ENCODE assay signal across 2 cellular contexts in the genomic region with DNA sequence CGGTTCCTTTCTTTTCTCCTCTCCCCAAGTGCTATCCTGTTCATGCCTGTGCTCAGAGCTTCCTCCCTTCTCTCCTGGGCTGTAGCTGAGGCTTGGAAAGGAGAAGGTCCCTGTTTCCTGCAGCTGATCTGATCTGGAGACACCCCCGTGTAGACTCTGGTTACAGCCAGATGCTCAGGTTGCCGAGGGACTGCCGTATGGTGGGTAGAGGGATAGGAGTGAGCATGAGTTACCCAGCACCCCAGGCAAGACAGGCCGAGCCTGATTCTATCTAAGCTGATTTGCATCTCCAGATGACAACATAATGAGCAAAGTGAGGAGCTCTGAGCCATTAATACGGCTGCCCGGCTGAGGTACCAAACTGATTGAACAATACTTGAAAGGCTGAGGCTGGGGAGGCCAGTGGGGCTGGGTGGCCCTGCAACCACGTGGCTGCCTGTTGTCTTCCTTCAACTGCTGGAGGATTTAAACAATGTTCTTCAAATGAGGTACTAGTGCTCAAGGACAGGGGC.
TF ChIP-seq lines count a peak whose summit lies in the region.

No MANE protein-coding gene starts in this region.

TF ChIP-seq in HepG2, 621 proteins besides CTCF, POLR2A, EP300 and RAD21:
- TF ChIP-seq, protein P1, sequence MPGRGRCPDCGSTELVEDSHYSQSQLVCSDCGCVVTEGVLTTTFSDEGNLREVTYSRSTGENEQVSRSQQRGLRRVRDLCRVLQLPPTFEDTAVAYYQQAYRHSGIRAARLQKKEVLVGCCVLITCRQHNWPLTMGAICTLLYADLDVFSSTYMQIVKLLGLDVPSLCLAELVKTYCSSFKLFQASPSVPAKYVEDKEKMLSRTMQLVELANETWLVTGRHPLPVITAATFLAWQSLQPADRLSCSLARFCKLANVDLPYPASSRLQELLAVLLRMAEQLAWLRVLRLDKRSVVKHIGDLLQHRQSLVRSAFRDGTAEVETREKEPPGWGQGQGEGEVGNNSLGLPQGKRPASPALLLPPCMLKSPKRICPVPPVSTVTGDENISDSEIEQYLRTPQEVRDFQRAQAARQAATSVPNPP (CRISPR knock-in tag; IDR thresholded peaks at IDR 0.05): no peak
- TF ChIP-seq ZNF34 (CRISPR knock-in tag; IDR thresholded peaks at IDR 0.05; ENCODE audit: borderline replicate concordance) (no peak), ZNF850 (CRISPR knock-in tag; conservative IDR thresholded peaks at IDR 0.05) (no peak), NFATC3 (CRISPR knock-in tag; IDR thresholded peaks at IDR 0.05) (no peak), JUND (CRISPR knock-in tag; IDR thresholded peaks at IDR 0.05) (no peak), MYC (CRISPR knock-in tag; IDR thresholded peaks at IDR 0.05; ENCODE audit: borderline replicate concordance) (0 out of 2 replicates have a peak, but pooled peaks have one; percentile 3), ZNF207 (IDR thresholded peaks at IDR 0.05; ENCODE audit: borderline replicate concordance) (no peak), ZNF674 (CRISPR knock-in tag; IDR thresholded peaks at IDR 0.05; ENCODE audit: low read depth) (no peak), RBM22 (optimal IDR thresholded peaks at IDR 0.05; ENCODE audit: low read length) (peak; percentile 89), ZFX (CRISPR knock-in tag; IDR thresholded peaks at IDR 0.05; ENCODE audit: low read depth) (no peak), TAF1 (CRISPR knock-in tag; IDR thresholded peaks at IDR 0.05) (no peak), ZFP36 (IDR thresholded peaks at IDR 0.05; ENCODE audit: borderline replicate concordance, low read depth, low read length, partially characterized antibody) (no peak), GABPB1 (CRISPR knock-in tag; IDR thresholded peaks at IDR 0.05) (no peak), ZNF251 (CRISPR knock-in tag; IDR thresholded peaks at IDR 0.05) (0 out of 2 replicates have a peak, but pooled peaks have one; percentile 55)
- TF ChIP-seq, protein P2, sequence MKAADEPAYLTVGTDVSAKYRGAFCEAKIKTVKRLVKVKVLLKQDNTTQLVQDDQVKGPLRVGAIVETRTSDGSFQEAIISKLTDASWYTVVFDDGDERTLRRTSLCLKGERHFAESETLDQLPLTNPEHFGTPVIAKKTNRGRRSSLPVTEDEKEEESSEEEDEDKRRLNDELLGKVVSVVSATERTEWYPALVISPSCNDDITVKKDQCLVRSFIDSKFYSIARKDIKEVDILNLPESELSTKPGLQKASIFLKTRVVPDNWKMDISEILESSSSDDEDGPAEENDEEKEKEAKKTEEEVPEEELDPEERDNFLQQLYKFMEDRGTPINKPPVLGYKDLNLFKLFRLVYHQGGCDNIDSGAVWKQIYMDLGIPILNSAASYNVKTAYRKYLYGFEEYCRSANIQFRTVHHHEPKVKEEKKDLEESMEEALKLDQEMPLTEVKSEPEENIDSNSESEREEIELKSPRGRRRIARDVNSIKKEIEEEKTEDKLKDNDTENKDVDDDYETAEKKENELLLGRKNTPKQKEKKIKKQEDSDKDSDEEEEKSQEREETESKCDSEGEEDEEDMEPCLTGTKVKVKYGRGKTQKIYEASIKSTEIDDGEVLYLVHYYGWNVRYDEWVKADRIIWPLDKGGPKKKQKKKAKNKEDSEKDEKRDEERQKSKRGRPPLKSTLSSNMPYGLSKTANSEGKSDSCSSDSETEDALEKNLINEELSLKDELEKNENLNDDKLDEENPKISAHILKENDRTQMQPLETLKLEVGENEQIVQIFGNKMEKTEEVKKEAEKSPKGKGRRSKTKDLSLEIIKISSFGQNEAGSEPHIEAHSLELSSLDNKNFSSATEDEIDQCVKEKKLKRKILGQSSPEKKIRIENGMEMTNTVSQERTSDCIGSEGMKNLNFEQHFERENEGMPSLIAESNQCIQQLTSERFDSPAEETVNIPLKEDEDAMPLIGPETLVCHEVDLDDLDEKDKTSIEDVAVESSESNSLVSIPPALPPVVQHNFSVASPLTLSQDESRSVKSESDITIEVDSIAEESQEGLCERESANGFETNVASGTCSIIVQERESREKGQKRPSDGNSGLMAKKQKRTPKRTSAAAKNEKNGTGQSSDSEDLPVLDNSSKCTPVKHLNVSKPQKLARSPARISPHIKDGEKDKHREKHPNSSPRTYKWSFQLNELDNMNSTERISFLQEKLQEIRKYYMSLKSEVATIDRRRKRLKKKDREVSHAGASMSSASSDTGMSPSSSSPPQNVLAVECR (CRISPR knock-in tag; IDR thresholded peaks at IDR 0.05; ENCODE audit: borderline replicate concordance): 0 out of 2 replicates have a peak, but pooled peaks have one; percentile 37
- TF ChIP-seq, protein P3, sequence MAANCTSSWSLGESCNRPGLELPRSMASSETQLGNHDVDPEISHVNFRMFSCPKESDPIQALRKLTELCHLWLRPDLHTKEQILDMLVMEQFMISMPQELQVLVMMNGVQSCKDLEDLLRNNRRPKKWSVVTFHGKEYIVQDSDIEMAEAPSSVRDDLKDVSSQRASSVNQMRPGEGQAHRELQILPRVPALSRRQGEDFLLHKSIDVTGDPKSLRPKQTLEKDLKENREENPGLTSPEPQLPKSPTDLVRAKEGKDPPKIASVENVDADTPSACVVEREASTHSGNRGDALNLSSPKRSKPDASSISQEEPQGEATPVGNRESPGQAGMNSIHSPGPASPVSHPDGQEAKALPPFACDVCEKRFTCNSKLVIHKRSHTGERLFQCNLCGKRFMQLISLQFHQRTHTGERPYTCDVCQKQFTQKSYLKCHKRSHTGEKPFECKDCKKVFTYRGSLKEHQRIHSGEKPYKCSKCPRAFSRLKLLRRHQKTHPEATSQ (CRISPR knock-in tag; IDR thresholded peaks at IDR 0.05; ENCODE audit: borderline replicate concordance): no peak
- TF ChIP-seq, protein P4, sequence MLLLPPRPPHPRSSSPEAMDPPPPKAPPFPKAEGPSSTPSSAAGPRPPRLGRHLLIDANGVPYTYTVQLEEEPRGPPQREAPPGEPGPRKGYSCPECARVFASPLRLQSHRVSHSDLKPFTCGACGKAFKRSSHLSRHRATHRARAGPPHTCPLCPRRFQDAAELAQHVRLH (CRISPR knock-in tag; IDR thresholded peaks at IDR 0.05; ENCODE audit: borderline replicate concordance, low read depth): 0 out of 2 replicates have a peak, but pooled peaks have one; percentile 7

TF ChIP-seq in GM23338, 12 proteins besides CTCF, POLR2A, EP300 and RAD21 (continued from another document):
- TF ChIP-seq, protein P5, sequence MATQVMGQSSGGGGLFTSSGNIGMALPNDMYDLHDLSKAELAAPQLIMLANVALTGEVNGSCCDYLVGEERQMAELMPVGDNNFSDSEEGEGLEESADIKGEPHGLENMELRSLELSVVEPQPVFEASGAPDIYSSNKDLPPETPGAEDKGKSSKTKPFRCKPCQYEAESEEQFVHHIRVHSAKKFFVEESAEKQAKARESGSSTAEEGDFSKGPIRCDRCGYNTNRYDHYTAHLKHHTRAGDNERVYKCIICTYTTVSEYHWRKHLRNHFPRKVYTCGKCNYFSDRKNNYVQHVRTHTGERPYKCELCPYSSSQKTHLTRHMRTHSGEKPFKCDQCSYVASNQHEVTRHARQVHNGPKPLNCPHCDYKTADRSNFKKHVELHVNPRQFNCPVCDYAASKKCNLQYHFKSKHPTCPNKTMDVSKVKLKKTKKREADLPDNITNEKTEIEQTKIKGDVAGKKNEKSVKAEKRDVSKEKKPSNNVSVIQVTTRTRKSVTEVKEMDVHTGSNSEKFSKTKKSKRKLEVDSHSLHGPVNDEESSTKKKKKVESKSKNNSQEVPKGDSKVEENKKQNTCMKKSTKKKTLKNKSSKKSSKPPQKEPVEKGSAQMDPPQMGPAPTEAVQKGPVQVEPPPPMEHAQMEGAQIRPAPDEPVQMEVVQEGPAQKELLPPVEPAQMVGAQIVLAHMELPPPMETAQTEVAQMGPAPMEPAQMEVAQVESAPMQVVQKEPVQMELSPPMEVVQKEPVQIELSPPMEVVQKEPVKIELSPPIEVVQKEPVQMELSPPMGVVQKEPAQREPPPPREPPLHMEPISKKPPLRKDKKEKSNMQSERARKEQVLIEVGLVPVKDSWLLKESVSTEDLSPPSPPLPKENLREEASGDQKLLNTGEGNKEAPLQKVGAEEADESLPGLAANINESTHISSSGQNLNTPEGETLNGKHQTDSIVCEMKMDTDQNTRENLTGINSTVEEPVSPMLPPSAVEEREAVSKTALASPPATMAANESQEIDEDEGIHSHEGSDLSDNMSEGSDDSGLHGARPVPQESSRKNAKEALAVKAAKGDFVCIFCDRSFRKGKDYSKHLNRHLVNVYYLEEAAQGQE (IDR thresholded peaks at IDR 0.05; ENCODE audit: unreplicated experiment): no peak
- TF ChIP-seq STAT1 (IDR thresholded peaks at IDR 0.05; ENCODE audit: unreplicated experiment) (no peak), ZNF331 (CRISPR knock-in tag; IDR thresholded peaks at IDR 0.05; ENCODE audit: low read depth) (no peak), CREB1 (CRISPR knock-in tag; IDR thresholded peaks at IDR 0.05; ENCODE audit: low read depth) (no peak), EZH2phosphoT487 (IDR thresholded peaks at IDR 0.05; ENCODE audit: unreplicated experiment) (no peak), POLR2AphosphoS5 (IDR thresholded peaks at IDR 0.05; ENCODE audit: low read depth) (no peak)
- TF ChIP-seq, protein P6, sequence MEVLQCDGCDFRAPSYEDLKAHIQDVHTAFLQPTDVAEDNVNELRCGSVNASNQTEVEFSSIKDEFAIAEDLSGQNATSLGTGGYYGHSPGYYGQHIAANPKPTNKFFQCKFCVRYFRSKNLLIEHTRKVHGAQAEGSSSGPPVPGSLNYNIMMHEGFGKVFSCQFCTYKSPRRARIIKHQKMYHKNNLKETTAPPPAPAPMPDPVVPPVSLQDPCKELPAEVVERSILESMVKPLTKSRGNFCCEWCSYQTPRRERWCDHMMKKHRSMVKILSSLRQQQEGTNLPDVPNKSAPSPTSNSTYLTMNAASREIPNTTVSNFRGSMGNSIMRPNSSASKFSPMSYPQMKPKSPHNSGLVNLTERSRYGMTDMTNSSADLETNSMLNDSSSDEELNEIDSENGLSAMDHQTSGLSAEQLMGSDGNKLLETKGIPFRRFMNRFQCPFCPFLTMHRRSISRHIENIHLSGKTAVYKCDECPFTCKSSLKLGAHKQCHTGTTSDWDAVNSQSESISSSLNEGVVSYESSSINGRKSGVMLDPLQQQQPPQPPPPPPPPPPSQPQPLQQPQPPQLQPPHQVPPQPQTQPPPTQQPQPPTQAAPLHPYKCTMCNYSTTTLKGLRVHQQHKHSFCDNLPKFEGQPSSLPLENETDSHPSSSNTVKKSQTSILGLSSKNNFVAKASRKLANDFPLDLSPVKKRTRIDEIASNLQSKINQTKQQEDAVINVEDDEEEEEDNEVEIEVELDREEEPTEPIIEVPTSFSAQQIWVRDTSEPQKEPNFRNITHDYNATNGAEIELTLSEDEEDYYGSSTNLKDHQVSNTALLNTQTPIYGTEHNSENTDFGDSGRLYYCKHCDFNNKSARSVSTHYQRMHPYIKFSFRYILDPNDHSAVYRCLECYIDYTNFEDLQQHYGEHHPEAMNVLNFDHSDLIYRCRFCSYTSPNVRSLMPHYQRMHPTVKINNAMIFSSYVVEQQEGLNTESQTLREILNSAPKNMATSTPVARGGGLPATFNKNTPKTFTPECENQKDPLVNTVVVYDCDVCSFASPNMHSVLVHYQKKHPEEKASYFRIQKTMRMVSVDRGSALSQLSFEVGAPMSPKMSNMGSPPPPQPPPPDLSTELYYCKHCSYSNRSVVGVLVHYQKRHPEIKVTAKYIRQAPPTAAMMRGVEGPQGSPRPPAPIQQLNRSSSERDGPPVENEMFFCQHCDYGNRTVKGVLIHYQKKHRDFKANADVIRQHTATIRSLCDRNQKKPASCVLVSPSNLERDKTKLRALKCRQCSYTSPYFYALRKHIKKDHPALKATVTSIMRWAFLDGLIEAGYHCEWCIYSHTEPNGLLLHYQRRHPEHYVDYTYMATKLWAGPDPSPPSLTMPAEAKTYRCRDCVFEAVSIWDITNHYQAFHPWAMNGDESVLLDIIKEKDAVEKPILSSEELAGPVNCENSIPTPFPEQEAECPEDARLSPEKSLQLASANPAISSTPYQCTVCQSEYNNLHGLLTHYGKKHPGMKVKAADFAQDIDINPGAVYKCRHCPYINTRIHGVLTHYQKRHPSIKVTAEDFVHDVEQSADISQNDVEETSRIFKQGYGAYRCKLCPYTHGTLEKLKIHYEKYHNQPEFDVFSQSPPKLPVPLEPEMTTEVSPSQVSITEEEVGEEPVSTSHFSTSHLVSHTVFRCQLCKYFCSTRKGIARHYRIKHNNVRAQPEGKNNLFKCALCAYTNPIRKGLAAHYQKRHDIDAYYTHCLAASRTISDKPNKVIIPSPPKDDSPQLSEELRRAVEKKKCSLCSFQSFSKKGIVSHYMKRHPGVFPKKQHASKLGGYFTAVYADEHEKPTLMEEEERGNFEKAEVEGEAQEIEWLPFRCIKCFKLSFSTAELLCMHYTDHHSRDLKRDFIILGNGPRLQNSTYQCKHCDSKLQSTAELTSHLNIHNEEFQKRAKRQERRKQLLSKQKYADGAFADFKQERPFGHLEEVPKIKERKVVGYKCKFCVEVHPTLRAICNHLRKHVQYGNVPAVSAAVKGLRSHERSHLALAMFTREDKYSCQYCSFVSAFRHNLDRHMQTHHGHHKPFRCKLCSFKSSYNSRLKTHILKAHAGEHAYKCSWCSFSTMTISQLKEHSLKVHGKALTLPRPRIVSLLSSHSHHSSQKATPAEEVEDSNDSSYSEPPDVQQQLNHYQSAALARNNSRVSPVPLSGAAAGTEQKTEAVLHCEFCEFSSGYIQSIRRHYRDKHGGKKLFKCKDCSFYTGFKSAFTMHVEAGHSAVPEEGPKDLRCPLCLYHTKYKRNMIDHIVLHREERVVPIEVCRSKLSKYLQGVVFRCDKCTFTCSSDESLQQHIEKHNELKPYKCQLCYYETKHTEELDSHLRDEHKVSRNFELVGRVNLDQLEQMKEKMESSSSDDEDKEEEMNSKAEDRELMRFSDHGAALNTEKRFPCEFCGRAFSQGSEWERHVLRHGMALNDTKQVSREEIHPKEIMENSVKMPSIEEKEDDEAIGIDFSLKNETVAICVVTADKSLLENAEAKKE (CRISPR knock-in tag; IDR thresholded peaks at IDR 0.05): no peak
